Comparison of ENCODE assay signal across 29 cellular contexts in the genomic region with DNA sequence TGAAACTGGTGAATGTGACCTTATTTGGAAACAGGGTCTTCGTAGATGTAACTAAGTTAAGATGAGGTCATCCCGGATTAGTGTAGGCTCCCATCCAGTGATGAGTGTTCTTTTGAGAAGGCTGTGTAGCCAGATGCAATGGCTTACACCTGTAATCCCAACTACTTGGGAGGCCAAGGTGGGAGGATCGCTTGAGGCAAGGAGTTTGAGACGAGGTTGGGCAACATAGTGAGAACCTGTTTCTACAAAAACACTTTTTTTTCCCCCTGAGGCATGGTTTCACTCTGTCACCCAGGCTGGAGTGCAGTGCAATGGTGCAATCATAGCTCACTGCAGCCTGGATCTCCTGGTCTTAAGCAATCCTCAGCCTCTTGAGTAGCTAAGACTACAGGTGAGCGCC. TPM values are rescaled to one million over a fixed set of nuclear protein-coding genes. Genes with fewer than 3 reads are reported as not detected.
DNase-seq lines count a peak whose midpoint lies in the region; ATAC-seq and TF ChIP-seq lines count a peak whose summit lies in the region.
"Had no signal": no experiment of that assay in that cellular context is flagged by ENCODE, and none has a peak within 500 bp of the region (broad histone marks: within the 10 kb centered on the region; RNA-seq: fewer than 3 reads in every experiment).

No MANE protein-coding gene starts in this region.

- TF ChIP-seq POLR2A in suprapubic skin (IDR thresholded peaks at IDR 0.05): no peak
- TF ChIP-seq POLR2A in esophagus squamous epithelium (IDR thresholded peaks at IDR 0.05): no peak

- H3K9me3 ChIP-seq in upper lobe of right lung: no peaks in the 10 kb centered on the region
- no peaks in the 10 kb centered on the region for H3K9me3 ChIP-seq in suprapubic skin
- H3K9me3 ChIP-seq in esophagus squamous epithelium: no peaks in the 10 kb centered on the region
- H3K9me3 ChIP-seq: gastrocnemius medialis had no signal

- H3K36me3 ChIP-seq in upper lobe of right lung (no peaks in the 10 kb centered on the region), suprapubic skin (no peaks in the 10 kb centered on the region), esophagus squamous epithelium (no peaks in the 10 kb centered on the region)
- H3K36me3 ChIP-seq: gastrocnemius medialis, spleen, tibial nerve had no signal

- peaks cover 51% of the 10 kb centered on the region for H3K36me3 Mint-ChIP-seq in WTC11
- H3K36me3 Mint-ChIP-seq: memory B cell had no signal

- POLR2A ChIA-PET in WTC11 (lab: Charles Lee): no interaction called here

- no peaks in the 10 kb centered on the region for H3K9me3 Mint-ChIP-seq in WTC11
- H3K9me3 Mint-ChIP-seq: memory B cell had no signal

- 41% methylated on average over 5 of the region's 5 CpGs for WGBS in suprapubic skin
- WGBS in esophagus squamous epithelium, 2 donors: 36 to 45% methylated on average over 5 of the region's 5 CpGs

- peak overlapping the region; percentile 80 for H3K27ac Mint-ChIP-seq in WTC11
- H3K27ac Mint-ChIP-seq: activated CD4-positive, alpha-beta T cell treated with anti-CD3 and anti-CD28 coated beads for 36 hours; memory B cell had no signal

- no peak for TF ChIP-seq EP300 in suprapubic skin (IDR thresholded peaks at IDR 0.05)

- CTCF ChIA-PET in WTC11 (lab: Charles Lee): interaction anchor here (2.5 kb wide), 1 partner anchor 110 kb away, joined by 10 read pairs; no protein-coding TSS in a partner anchor

- peak overlapping the region; percentile 45 for H3K27ac ChIP-seq in upper lobe of right lung
- H3K27ac ChIP-seq in suprapubic skin: no peak overlapping the region
- no peak overlapping the region for H3K27ac ChIP-seq in esophagus squamous epithelium
- H3K27ac ChIP-seq: gastrocnemius medialis, spleen, tibial nerve had no signal

- H3K27me3 ChIP-seq in upper lobe of right lung (no peaks in the 10 kb centered on the region), suprapubic skin (peaks cover 27% of the 10 kb centered on the region), esophagus squamous epithelium (peaks cover 0 to 18% (median 0%) of the 10 kb centered on the region in 4 donors)
- H3K27me3 ChIP-seq: gastrocnemius medialis, tibial nerve had no signal

- no peaks in the 10 kb centered on the region for H3K4me1 ChIP-seq in upper lobe of right lung
- no peaks in the 10 kb centered on the region for H3K4me1 ChIP-seq in suprapubic skin
- H3K4me1 ChIP-seq in esophagus squamous epithelium: no peaks in the 10 kb centered on the region
- H3K4me1 ChIP-seq: gastrocnemius medialis, spleen, tibial nerve had no signal

- no peak for TF ChIP-seq CTCF in WTC11 (IDR thresholded peaks at IDR 0.05)
- no peak for TF ChIP-seq CTCF in upper lobe of right lung (IDR thresholded peaks at IDR 0.05)
- no peak for TF ChIP-seq CTCF in suprapubic skin (IDR thresholded peaks at IDR 0.05)
- no peak for TF ChIP-seq CTCF in esophagus squamous epithelium (IDR thresholded peaks at IDR 0.05)

- intact Hi-C loops in upper lobe of right lung (cut with DNase I) (no loop called here), esophagus squamous epithelium (cut with DNase I) (no loop called here)

- no peaks in the 10 kb centered on the region for H3K27me3 Mint-ChIP-seq in WTC11 (ENCODE audit: low read depth)

- no peaks in the 10 kb centered on the region for H3K4me1 Mint-ChIP-seq in WTC11
- H3K4me1 Mint-ChIP-seq: activated CD4-positive, alpha-beta T cell treated with anti-CD3 and anti-CD28 coated beads for 36 hours; memory B cell had no signal

- no peak; the same call in 1 of the 2 replicates for ATAC-seq in WTC11
- ATAC-seq in upper lobe of right lung: peak; percentile 87
- ATAC-seq: activated CD4-positive, alpha-beta T cell treated with anti-CD3 and anti-CD28 coated beads for 36 hours; gastrocnemius medialis; stimulated activated naive CD8-positive, alpha-beta T cell treated with anti-CD3 and anti-CD28 coated beads, Interleukin-15, Interleukin-2, amounts not matched to agents 100 U/mL and 50 U/mL, for 24 hours had no signal

- no peak overlapping the region for H3K4me3 Mint-ChIP-seq in WTC11
- H3K4me3 Mint-ChIP-seq: activated CD4-positive, alpha-beta T cell treated with anti-CD3 and anti-CD28 coated beads for 36 hours; memory B cell had no signal

- H3K4me3 ChIP-seq in upper lobe of right lung (no peak overlapping the region), suprapubic skin (no peak overlapping the region), esophagus squamous epithelium (no peak overlapping the region)
- H3K4me3 ChIP-seq: gastrocnemius medialis, spleen, tibial nerve had no signal

- DNase-seq in SKM-1 treated with dmso at 0.1 percent for 144 hours (lab: John Stamatoyannopoulos, UW; ENCODE audit: unreplicated experiment): peak; percentile 1
- no peak for DNase-seq in SKM-1 (lab: John Stamatoyannopoulos, UW; ENCODE audit: unreplicated experiment)
- DNase-seq in WTC11 (ENCODE audit: low spot score): no peak
- DNase-seq in iris pigment epithelial cell (ENCODE audit: low read depth): peak; percentile 22
- no peak for DNase-seq in upper lobe of right lung
- no peak for DNase-seq in suprapubic skin (ENCODE audit: low spot score in 2 of 2)
- no peak for DNase-seq in esophagus squamous epithelium (lab: John Stamatoyannopoulos, UW)
- no peak for DNase-seq in HuH-7.5 (ENCODE audit: low spot score)
- DNase-seq: activated CD4-positive, alpha-beta T cell treated with anti-CD3 and anti-CD28 coated beads for 36 hours; activated CD8-positive, alpha-beta memory T cell treated with anti-CD3 and anti-CD28 coated beads for 24 hours; activated naive CD4-positive, alpha-beta T cell treated with anti-CD3 and anti-CD28 coated beads, Interleukin-2, amount 50 U/mL, for 16 hours; activated T-cell treated with anti-CD3 and anti-CD28 coated beads, Interleukin-2, amount 50 U/mL, for 48 hours; central memory CD4-positive, alpha-beta T cell; erythroblast; gastrocnemius medialis; GOT3; NCI-H1436; NCI-H510A treated with DMSO at 0.1 percent for 48 hours; Right ventricle myocardium superior; spleen; stimulated activated CD4-positive, alpha-beta T cell treated with anti-CD3 and anti-CD28 coated beads, Interleukin-4, amount 100 ng/mL, for 1 hour; stimulated activated naive CD8-positive, alpha-beta T cell treated with anti-CD3 and anti-CD28 coated beads, Interleukin-15, Interleukin-2, amounts not matched to agents 100 U/mL and 50 U/mL, for 24 hours; T-helper 1 cell had no signal

TF ChIP-seq in WTC11, 78 proteins besides CTCF, POLR2A, EP300 and RAD21 (continues in another document):
- TF ChIP-seq, protein P1, sequence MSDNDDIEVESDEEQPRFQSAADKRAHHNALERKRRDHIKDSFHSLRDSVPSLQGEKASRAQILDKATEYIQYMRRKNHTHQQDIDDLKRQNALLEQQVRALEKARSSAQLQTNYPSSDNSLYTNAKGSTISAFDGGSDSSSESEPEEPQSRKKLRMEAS (CRISPR knock-in tag; IDR thresholded peaks at IDR 0.05): no peak
- TF ChIP-seq, protein P2, sequence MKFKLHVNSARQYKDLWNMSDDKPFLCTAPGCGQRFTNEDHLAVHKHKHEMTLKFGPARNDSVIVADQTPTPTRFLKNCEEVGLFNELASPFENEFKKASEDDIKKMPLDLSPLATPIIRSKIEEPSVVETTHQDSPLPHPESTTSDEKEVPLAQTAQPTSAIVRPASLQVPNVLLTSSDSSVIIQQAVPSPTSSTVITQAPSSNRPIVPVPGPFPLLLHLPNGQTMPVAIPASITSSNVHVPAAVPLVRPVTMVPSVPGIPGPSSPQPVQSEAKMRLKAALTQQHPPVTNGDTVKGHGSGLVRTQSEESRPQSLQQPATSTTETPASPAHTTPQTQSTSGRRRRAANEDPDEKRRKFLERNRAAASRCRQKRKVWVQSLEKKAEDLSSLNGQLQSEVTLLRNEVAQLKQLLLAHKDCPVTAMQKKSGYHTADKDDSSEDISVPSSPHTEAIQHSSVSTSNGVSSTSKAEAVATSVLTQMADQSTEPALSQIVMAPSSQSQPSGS (CRISPR knock-in tag; IDR thresholded peaks at IDR 0.05; ENCODE audit: borderline replicate concordance, low read depth): no peak
- TF ChIP-seq, protein P3, sequence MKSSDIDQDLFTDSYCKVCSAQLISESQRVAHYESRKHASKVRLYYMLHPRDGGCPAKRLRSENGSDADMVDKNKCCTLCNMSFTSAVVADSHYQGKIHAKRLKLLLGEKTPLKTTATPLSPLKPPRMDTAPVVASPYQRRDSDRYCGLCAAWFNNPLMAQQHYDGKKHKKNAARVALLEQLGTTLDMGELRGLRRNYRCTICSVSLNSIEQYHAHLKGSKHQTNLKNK (CRISPR knock-in tag; IDR thresholded peaks at IDR 0.05): no peak
- no peak for TF ChIP-seq RORB (CRISPR knock-in tag; IDR thresholded peaks at IDR 0.05)
- TF ChIP-seq MYBL2 (CRISPR knock-in tag; IDR thresholded peaks at IDR 0.05): no peak
- TF ChIP-seq, protein P4, sequence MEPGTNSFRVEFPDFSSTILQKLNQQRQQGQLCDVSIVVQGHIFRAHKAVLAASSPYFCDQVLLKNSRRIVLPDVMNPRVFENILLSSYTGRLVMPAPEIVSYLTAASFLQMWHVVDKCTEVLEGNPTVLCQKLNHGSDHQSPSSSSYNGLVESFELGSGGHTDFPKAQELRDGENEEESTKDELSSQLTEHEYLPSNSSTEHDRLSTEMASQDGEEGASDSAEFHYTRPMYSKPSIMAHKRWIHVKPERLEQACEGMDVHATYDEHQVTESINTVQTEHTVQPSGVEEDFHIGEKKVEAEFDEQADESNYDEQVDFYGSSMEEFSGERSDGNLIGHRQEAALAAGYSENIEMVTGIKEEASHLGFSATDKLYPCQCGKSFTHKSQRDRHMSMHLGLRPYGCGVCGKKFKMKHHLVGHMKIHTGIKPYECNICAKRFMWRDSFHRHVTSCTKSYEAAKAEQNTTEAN (CRISPR knock-in tag; IDR thresholded peaks at IDR 0.05): no peak
- no peak for TF ChIP-seq NR2C2 (CRISPR knock-in tag; IDR thresholded peaks at IDR 0.05)
- TF ChIP-seq RELA (CRISPR knock-in tag; IDR thresholded peaks at IDR 0.05; ENCODE audit: borderline replicate concordance): no peak
- no peak for TF ChIP-seq SP1 (CRISPR knock-in tag; conservative IDR thresholded peaks at IDR 0.05)
- no peak for TF ChIP-seq ZNF423 (CRISPR knock-in tag; IDR thresholded peaks at IDR 0.05)
- no peak for TF ChIP-seq ZBTB21 (CRISPR knock-in tag; IDR thresholded peaks at IDR 0.05; ENCODE audit: borderline replicate concordance)
- TF ChIP-seq E2F4 (CRISPR knock-in tag; IDR thresholded peaks at IDR 0.05; ENCODE audit: borderline replicate concordance, low read depth): no peak

RNA-seq across cellular contexts. Expression of gene FBN3, which starts 36.4 kb away (rescaled TPM):
- 54.8 to 67.3 TPM (median 62.2 TPM) in 3 replicates for total RNA-seq in WTC11 (2021)
- 8.5 TPM for total RNA-seq in upper lobe of right lung
- total RNA-seq in suprapubic skin: under 1 TPM in 2 of 4 donors, not detected in 2; 0.05 to 0.17 TPM
- total RNA-seq in esophagus squamous epithelium: under 1 TPM in 1 of 4 donors, not detected in 3; 0.09 TPM
- total RNA-seq: activated CD4-positive, alpha-beta T cell treated with anti-CD3 and anti-CD28 coated beads for 36 hours; aorta; Daoy; dermis microvascular lymphatic vessel endothelial cell; myocyte; Right ventricle myocardium superior; spleen had no signal

Comparison
In these comparisons a context has a peak if more than half of its experiments do, and no peak if none do; other contexts are left out.
1. DNase-seq: peak in SKM-1 treated with dmso at 0.1 percent for 144 hours (single experiment) and iris pigment epithelial cell (single experiment); none in SKM-1 (single experiment), WTC11 (single experiment), upper lobe of right lung (single experiment), suprapubic skin (0 of 2), esophagus squamous epithelium (single experiment) and HuH-7.5 (single experiment).